ENCODE assay signal across 8 cellular contexts in genomic region chr10:102422586-102423129, GRCh38. TPM values are rescaled to one million over a fixed set of nuclear protein-coding genes. Genes with fewer than 3 reads are reported as not detected.
DNase-seq lines count a peak whose midpoint lies in the region; ATAC-seq and TF ChIP-seq lines count a peak whose summit lies in the region.

No MANE protein-coding gene starts in this region.

- no peaks in the 10 kb centered on the region for H3K36me3 ChIP-seq in vagina

- POLR2A ChIA-PET in AG04450 (lab: Yijun Ruan, JAX) = interaction anchor here (1.0 to 3.3 kb wide), 7 partner anchors 10 to 253 kb away, joined by 3 to 31 read pairs (median 4); partner anchors contain the start of genes C10orf95 and CUEDC2

- TF ChIP-seq POLR2A in vagina (IDR thresholded peaks at IDR 0.05) = no peak

- H3K9me3 ChIP-seq in AG04450 (ENCODE audit: control insufficient read depth, insufficient read depth, low read length) (no peaks in the 10 kb centered on the region; the same call in 1 of the 2 replicates), vagina (no peaks in the 10 kb centered on the region)

- H3K27ac Mint-ChIP-seq in activated T-helper 2 cell treated with anti-CD3 and anti-CD28 coated beads, Interferon-gamma antibody, Interleukin-2, Interleukin-4, amounts not matched to agents 10 μg/mL and 5 μg/mL and 100 μg/mL, durations not matched to agents 14 hours and 24 hours and 36 hours = peak overlapping the region; percentile 61
- no peak overlapping the region for H3K27ac Mint-ChIP-seq in nephron

- DNase-seq in AG04450 (ENCODE audit: low read depth, low spot score) (no peak), NCI-H1048 (lab: John Stamatoyannopoulos, UW) (peak; percentile 28), foreskin melanocyte (peak; percentile 63), vagina (ENCODE audit: extremely low spot score in 2 of 2) (no peak)
- peak; percentile 59 for DNase-seq in activated T-helper 2 cell treated with anti-CD3 and anti-CD28 coated beads, Interferon-gamma antibody, Interleukin-2, Interleukin-4, amounts not matched to agents 10 μg/mL and 5 μg/mL and 100 μg/mL, durations not matched to agents 14 hours and 24 hours and 36 hours (ENCODE audit: low spot score)

- intact Hi-C loops in activated T-helper 2 cell treated with anti-CD3 and anti-CD28 coated beads, Interferon-gamma antibody, Interleukin-2, Interleukin-4, amounts not matched to agents 10 μg/mL and 5 μg/mL and 100 μg/mL, durations not matched to agents 14 hours and 24 hours and 36 hours (cut with micrococcal nuclease) = loop anchor here (2.0 to 5.0 kb wide), 2 partner anchors 40 to 192 kb away; no protein-coding TSS in a partner anchor
- intact Hi-C loops in vagina (cut with DNase I) = no loop called here

- no peak for ATAC-seq in GM21737 (IDR thresholded peaks at IDR 0.05; ENCODE audit: unreplicated experiment)

- peaks cover 14% of the 10 kb centered on the region for H3K36me3 Mint-ChIP-seq in activated T-helper 2 cell treated with anti-CD3 and anti-CD28 coated beads, Interferon-gamma antibody, Interleukin-2, Interleukin-4, amounts not matched to agents 10 μg/mL and 5 μg/mL and 100 μg/mL, durations not matched to agents 14 hours and 24 hours and 36 hours (ENCODE audit: low read depth)
- H3K36me3 Mint-ChIP-seq in nephron (ENCODE audit: low read depth) = peaks cover 6% of the 10 kb centered on the region

- peak; percentile 81 for TF ChIP-seq CTCF in AG04450 (IDR thresholded peaks at IDR 0.05; ENCODE audit: low read depth, low read length)
- peak; percentile 87 for TF ChIP-seq CTCF in GM12874 (IDR thresholded peaks at IDR 0.05; ENCODE audit: insufficient read depth, low read depth, low read length)
- TF ChIP-seq CTCF in nephron (IDR thresholded peaks at IDR 0.05; ENCODE audit: unreplicated experiment in 3 of 3) = peak; percentile 70 to 75 (median 73)
- peak; percentile 27 to 65 (median 57) for TF ChIP-seq CTCF in vagina (IDR thresholded peaks at IDR 0.05)

- peaks cover 39% of the 10 kb centered on the region for H3K4me1 ChIP-seq in vagina

- peaks cover 25% of the 10 kb centered on the region for H3K4me1 Mint-ChIP-seq in activated T-helper 2 cell treated with anti-CD3 and anti-CD28 coated beads, Interferon-gamma antibody, Interleukin-2, Interleukin-4, amounts not matched to agents 10 μg/mL and 5 μg/mL and 100 μg/mL, durations not matched to agents 14 hours and 24 hours and 36 hours (ENCODE audit: low read depth)
- H3K4me1 Mint-ChIP-seq in nephron = peaks cover 13% of the 10 kb centered on the region

- peak overlapping the region; percentile 93 for H3K4me3 Mint-ChIP-seq in activated T-helper 2 cell treated with anti-CD3 and anti-CD28 coated beads, Interferon-gamma antibody, Interleukin-2, Interleukin-4, amounts not matched to agents 10 μg/mL and 5 μg/mL and 100 μg/mL, durations not matched to agents 14 hours and 24 hours and 36 hours (ENCODE audit: low read depth)
- H3K4me3 Mint-ChIP-seq in nephron = peak overlapping the region; percentile 81 to 95 (median 83)

- CTCF ChIA-PET in AG04450 (lab: Charles Lee) = interaction anchor here (0.7 to 5.0 kb wide), 16 partner anchors 9 to 253 kb away, joined by 3 to 33 read pairs (median 6); partner anchors contain the start of genes CUEDC2 and NFKB2

- H3K27me3 Mint-ChIP-seq in activated T-helper 2 cell treated with anti-CD3 and anti-CD28 coated beads, Interferon-gamma antibody, Interleukin-2, Interleukin-4, amounts not matched to agents 10 μg/mL and 5 μg/mL and 100 μg/mL, durations not matched to agents 14 hours and 24 hours and 36 hours (ENCODE audit: low read depth) = peaks cover 12% of the 10 kb centered on the region
- H3K27me3 Mint-ChIP-seq in nephron (ENCODE audit: low read depth) = peaks cover 21% of the 10 kb centered on the region

- H3K27ac ChIP-seq in AG04450 (ENCODE audit: low read depth, low read length) (peak overlapping the region; percentile 21), vagina (peak overlapping the region; percentile 73)

- H3K27me3 ChIP-seq in AG04450 (ENCODE audit: control insufficient read depth, insufficient read depth, low read length) = peaks cover 10% of the 10 kb centered on the region
- H3K27me3 ChIP-seq in vagina = no peaks in the 10 kb centered on the region

- H3K4me3 ChIP-seq in AG04450 (ENCODE audit: low read depth, low read length) = peak overlapping the region; percentile 92
- H3K4me3 ChIP-seq in vagina = peak overlapping the region; percentile 59 to 93

- H3K9me3 Mint-ChIP-seq in activated T-helper 2 cell treated with anti-CD3 and anti-CD28 coated beads, Interferon-gamma antibody, Interleukin-2, Interleukin-4, amounts not matched to agents 10 μg/mL and 5 μg/mL and 100 μg/mL, durations not matched to agents 14 hours and 24 hours and 36 hours = no peaks in the 10 kb centered on the region
- no peaks in the 10 kb centered on the region for H3K9me3 Mint-ChIP-seq in nephron

RNA-seq across cellular contexts. Expression of gene FBXL15, which starts 2.0 kb away (rescaled TPM):
- polyA plus RNA-seq in AG04450 (2011; rRNA removed) = 2.7 and 4.3 TPM in 2 replicates
- polyA minus RNA-seq in AG04450 (2011; rRNA and poly(A)+ RNA removed) = 0.74 and 1.5 TPM in 2 replicates
- 14.8 and 15.1 TPM in 2 replicates for total RNA-seq in activated T-helper 2 cell treated with anti-CD3 and anti-CD28 coated beads, Interferon-gamma antibody, Interleukin-2, Interleukin-4, amounts not matched to agents 10 μg/mL and 5 μg/mL and 100 μg/mL, durations not matched to agents 14 hours and 24 hours and 36 hours
- 27.7 TPM for total RNA-seq in vagina

RNA-seq across cellular contexts. Expression of gene PSD, which starts 4.1 kb away (rescaled TPM):
- polyA plus RNA-seq in AG04450 (2011; rRNA removed) = 5.5 and 8.2 TPM in 2 replicates
- 5.6 and 8.5 TPM in 2 replicates for polyA minus RNA-seq in AG04450 (2011; rRNA and poly(A)+ RNA removed)
- 10.6 and 13.4 TPM in 2 replicates for total RNA-seq in activated T-helper 2 cell treated with anti-CD3 and anti-CD28 coated beads, Interferon-gamma antibody, Interleukin-2, Interleukin-4, amounts not matched to agents 10 μg/mL and 5 μg/mL and 100 μg/mL, durations not matched to agents 14 hours and 24 hours and 36 hours
- 6.4 TPM for total RNA-seq in vagina

RNA-seq across cellular contexts. Expression of gene CUEDC2, which starts 9.7 kb away (rescaled TPM):
- polyA plus RNA-seq in AG04450 (2011; rRNA removed) = 61.1 and 68.6 TPM in 2 replicates
- 33.3 and 43.0 TPM in 2 replicates for polyA minus RNA-seq in AG04450 (2011; rRNA and poly(A)+ RNA removed)
- total RNA-seq in activated T-helper 2 cell treated with anti-CD3 and anti-CD28 coated beads, Interferon-gamma antibody, Interleukin-2, Interleukin-4, amounts not matched to agents 10 μg/mL and 5 μg/mL and 100 μg/mL, durations not matched to agents 14 hours and 24 hours and 36 hours = 60.7 and 67.5 TPM in 2 replicates
- 52.1 TPM for total RNA-seq in vagina

RNA-seq across cellular contexts. Expression of gene NFKB2, which starts 27.2 kb away (rescaled TPM):
- polyA plus RNA-seq in AG04450 (2011; rRNA removed) = 26.1 and 29.3 TPM in 2 replicates
- polyA minus RNA-seq in AG04450 (2011; rRNA and poly(A)+ RNA removed) = 15.4 and 19.8 TPM in 2 replicates
- 310 and 323 TPM in 2 replicates for total RNA-seq in activated T-helper 2 cell treated with anti-CD3 and anti-CD28 coated beads, Interferon-gamma antibody, Interleukin-2, Interleukin-4, amounts not matched to agents 10 μg/mL and 5 μg/mL and 100 μg/mL, durations not matched to agents 14 hours and 24 hours and 36 hours
- total RNA-seq in vagina = 26.8 TPM

RNA-seq across cellular contexts. Expression of gene C10orf95, which starts 28.7 kb away (rescaled TPM):
- 0.06 TPM in 1 of 2 replicates, not detected in the other for polyA plus RNA-seq in AG04450 (2011; rRNA removed)
- not detected in 2 replicates for polyA minus RNA-seq in AG04450 (2011; rRNA and poly(A)+ RNA removed)
- 0.32 TPM in 1 of 2 replicates, not detected in the other for total RNA-seq in activated T-helper 2 cell treated with anti-CD3 and anti-CD28 coated beads, Interferon-gamma antibody, Interleukin-2, Interleukin-4, amounts not matched to agents 10 μg/mL and 5 μg/mL and 100 μg/mL, durations not matched to agents 14 hours and 24 hours and 36 hours
- total RNA-seq in vagina = not detected

Comparison
In these comparisons a context has a peak if more than half of its experiments do, and no peak if none do; other contexts are left out.
1. DNase-seq: peak in NCI-H1048 (single experiment), activated T-helper 2 cell treated with anti-CD3 and anti-CD28 coated beads, Interferon-gamma antibody, Interleukin-2, Interleukin-4, amounts not matched to agents 10 μg/mL and 5 μg/mL and 100 μg/mL, durations not matched to agents 14 hours and 24 hours and 36 hours (single experiment) and foreskin melanocyte (single experiment); none in AG04450 (single experiment) and vagina (0 of 2).
2. Peak in every context shown above with its lines, with median percentiles within 50 percentile points of each other: CTCF ChIP-seq.